Comparison of ENCODE assay signal across 20 cellular contexts in genomic region chr14:82776958-82777357, GRCh38.
DNase-seq lines count a peak whose midpoint lies in the region; TF ChIP-seq lines count a peak whose summit lies in the region.
"Had no signal": no experiment of that assay in that cellular context is flagged by ENCODE, and none has a peak within 500 bp of the region (broad histone marks: within the 10 kb centered on the region; RNA-seq: fewer than 3 reads in every experiment).

No MANE protein-coding gene starts in this region.

- no peaks in the 10 kb centered on the region for H3K4me1 ChIP-seq in mammary epithelial cell (ENCODE audit: insufficient read depth, low read length)
- H3K4me1 ChIP-seq: A549, BLaER1, Caco-2 had no signal

- 77% methylated on average over 1 of the region's 1 CpG for WGBS in mammary epithelial cell (ENCODE audit: low coverage, missing lambda C conversion rate)

- dilution Hi-C loops in mammary epithelial cell (cut with HindIII; ENCODE audit: low sequenced_read_pairs), result no loop called here

- H3K27me3 ChIP-seq in mammary epithelial cell (ENCODE audit: insufficient read depth, low read length), result no peaks in the 10 kb centered on the region
- H3K27me3 ChIP-seq: BLaER1 had no signal

- no peaks in the 10 kb centered on the region for H3K79me2 ChIP-seq in mammary epithelial cell (ENCODE audit: insufficient read depth, low read length)

- no peaks in the 10 kb centered on the region for H4K20me1 ChIP-seq in mammary epithelial cell (ENCODE audit: insufficient read depth, low read length)
- H4K20me1 ChIP-seq: BLaER1 had no signal

- H3K27ac ChIP-seq in epithelial cell of prostate (no peak overlapping the region), mammary epithelial cell (ENCODE audit: insufficient read depth, low read depth, low read length) (no peak overlapping the region)
- H3K27ac ChIP-seq: A549, BLaER1, C4-2B had no signal

- H3K9me3 ChIP-seq in mammary epithelial cell (replicated peaks; ENCODE audit: insufficient read depth, low read length), result peaks cover 4% of the 10 kb centered on the region
- H3K9me3 ChIP-seq: A549, BLaER1, Caco-2 had no signal

- intact Hi-C loops in mammary epithelial cell (cut with micrococcal nuclease), result no loop called here

- H3K9ac ChIP-seq in mammary epithelial cell (ENCODE audit: insufficient read depth, low read length), result no peak overlapping the region
- H3K9ac ChIP-seq: BLaER1 had no signal

- H3K36me3 ChIP-seq in mammary epithelial cell (ENCODE audit: insufficient read depth, low read length), result no peaks in the 10 kb centered on the region
- H3K36me3 ChIP-seq: BLaER1 had no signal

- DNase-seq in HT1080 (ENCODE audit: low read depth) (peak; percentile 12), RKO (ENCODE audit: low spot score) (peak; percentile 27), epithelial cell of prostate (ENCODE audit: low read depth, low spot score) (peak; percentile 44), kidney tubule cell (ENCODE audit: low spot score) (peak; percentile 19), mammary epithelial cell (no peak), NCI-H748 treated with DMSO at 0.1 percent for 48 hours (lab: John Stamatoyannopoulos, UW) (no peak)
- DNase-seq in stimulated activated naive CD4-positive, alpha-beta T cell treated with Interleukin-2 at 50 U/mL for 16 hours (lab: John Stamatoyannopoulos, UW), result no peak
- DNase-seq: 8988T; ACHN; Caco-2; CD4-positive, CD25-positive, alpha-beta regulatory T cell; CD8-positive, alpha-beta T cell; DMS153; DMS79 treated with DMSO at 0.1 percent for 48 hours; GF-D8; H9 had no signal

- no peak for TF ChIP-seq CTCF in mammary epithelial cell (conservative IDR thresholded peaks at IDR 0.05 in 1 of 2, IDR thresholded peaks at IDR 0.05 in 1 of 2; ENCODE audit: extremely low read depth in 1 of 2, insufficient read depth in 1 of 2, low read depth in 1 of 2, low read length in 2 of 2)

- no peak overlapping the region for H2AFZ ChIP-seq in mammary epithelial cell (ENCODE audit: low read depth, low read length)
- H2AFZ ChIP-seq: GM23338 had no signal

- H3K4me3 ChIP-seq in mammary epithelial cell (replicated peaks in 1 of 3; ENCODE audit: insufficient read depth in 1 of 3, low read depth in 2 of 3, low read length in 3 of 3), result no peak overlapping the region
- H3K4me3 ChIP-seq: A549, BLaER1, GM23338 had no signal

- CTCF ChIA-PET in mammary epithelial cell (lab: Charles Lee; ENCODE audit: low non-redundant PET), result no interaction called here

- no TSS peak for BruUV-seq in mammary epithelial cell (replicated peaks; lab: Mats Ljungman, UMichigan)

- in situ Hi-C loops in mammary epithelial cell (cut with MboI; ENCODE audit: low sequenced_read_pairs in 2 of 2), result no loop called here

- no peak overlapping the region for H3K4me2 ChIP-seq in mammary epithelial cell (ENCODE audit: insufficient read depth, low read depth, low read length)
- H3K4me2 ChIP-seq: A549, BLaER1, GM23338 had no signal

Comparison
In these comparisons a context has a peak if more than half of its experiments do, and no peak if none do; other contexts are left out.
1. DNase-seq: peak in HT1080 (single experiment), RKO (single experiment), epithelial cell of prostate (single experiment) and kidney tubule cell (single experiment); none in stimulated activated naive CD4-positive, alpha-beta T cell treated with Interleukin-2 at 50 U/mL for 16 hours (single experiment), mammary epithelial cell (single experiment) and NCI-H748 treated with DMSO at 0.1 percent for 48 hours (single experiment).